In the genomic region with DNA sequence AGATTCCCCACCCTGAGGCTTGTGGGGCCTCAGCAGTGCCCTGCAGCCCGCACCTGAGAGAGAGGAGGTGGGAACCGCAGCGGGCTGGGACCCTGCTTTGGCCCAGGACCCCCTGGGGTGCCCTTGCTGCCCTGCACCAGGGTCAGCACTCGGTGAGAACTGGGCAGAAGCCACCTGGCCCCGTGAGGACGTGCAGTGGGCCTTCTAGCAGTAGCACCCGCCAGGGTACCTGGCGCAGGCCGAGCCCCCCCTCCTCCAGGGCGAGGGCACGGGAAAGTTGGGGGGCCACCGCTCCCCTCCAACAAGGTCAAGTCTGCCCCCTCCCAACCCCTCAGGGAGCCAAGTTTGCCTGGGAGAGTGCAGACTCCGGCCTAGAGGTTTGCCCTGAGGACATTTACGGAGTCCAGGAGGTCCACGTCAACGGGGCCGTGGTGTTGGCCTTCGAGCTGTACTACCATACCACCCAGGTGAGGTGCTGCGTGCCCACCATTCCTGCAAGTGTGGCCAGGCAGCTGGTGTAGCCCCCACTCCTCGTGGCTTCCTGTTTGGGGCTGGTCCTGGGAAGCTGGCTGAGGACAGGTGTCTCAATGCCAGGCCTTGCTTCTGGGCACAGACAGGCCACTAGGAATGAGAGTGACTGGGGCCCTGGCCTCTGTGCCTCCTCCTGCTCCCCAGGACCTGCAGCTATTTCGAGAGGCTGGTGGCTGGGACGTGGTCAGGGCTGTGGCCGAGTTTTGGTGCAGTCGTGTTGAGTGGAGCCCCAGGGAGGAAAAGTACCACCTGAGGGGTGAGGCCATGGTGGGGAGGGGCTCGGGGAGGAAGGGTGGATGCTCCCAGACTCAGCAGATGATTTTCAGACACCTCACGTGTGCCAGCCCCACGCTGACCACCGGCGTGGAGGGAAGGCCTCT, we compare ENCODE assay signal across 17 cellular contexts. TPM values are rescaled to one million over a fixed set of nuclear protein-coding genes. Genes with fewer than 3 reads are reported as not detected.
DNase-seq lines count a peak whose midpoint lies in the region; ATAC-seq and TF ChIP-seq lines count a peak whose summit lies in the region.
"Had no signal": no experiment of that assay in that cellular context is flagged by ENCODE, and none has a peak within 500 bp of the region (broad histone marks: within the 10 kb centered on the region; RNA-seq: fewer than 3 reads in every experiment).

No MANE protein-coding gene starts in this region.

- H3K36me3 Mint-ChIP-seq in glutamatergic neuron (ENCODE audit: unreplicated experiment), result no peaks in the 10 kb centered on the region

- H3K27me3 ChIP-seq in psoas muscle (ENCODE audit: insufficient read depth in 3 of 3, low read length in 2 of 3), result peaks cover 0 to 39% (median 10%) of the 10 kb centered on the region in 3 donors

- no peak overlapping the region for H3K27ac Mint-ChIP-seq in glutamatergic neuron (ENCODE audit: unreplicated experiment)

- peaks cover 10% of the 10 kb centered on the region for H3K27me3 Mint-ChIP-seq in glutamatergic neuron (ENCODE audit: unreplicated experiment)
- H3K27me3 Mint-ChIP-seq: activated CD4-positive, alpha-beta memory T cell treated with anti-CD3 and anti-CD28 coated beads for 36 hours had no signal

- ATAC-seq in psoas muscle (no peak), GM19035 (IDR thresholded peaks at IDR 0.05; ENCODE audit: unreplicated experiment) (no peak)
- ATAC-seq: Panc1, SK-N-SH treated with all-trans-retinoic acid at 6 μM for 48 hours had no signal

- TF ChIP-seq CTCF in glutamatergic neuron (IDR thresholded peaks at IDR 0.05; ENCODE audit: partially characterized antibody, unreplicated experiment), result no peak
- TF ChIP-seq CTCF in psoas muscle (IDR thresholded peaks at IDR 0.05), result no peak

- H3K36me3 ChIP-seq in psoas muscle (ENCODE audit: insufficient read depth in 1 of 2, low read depth in 1 of 2), result no peaks in the 10 kb centered on the region

- H3K27ac ChIP-seq in psoas muscle, result no peak overlapping the region
- H3K27ac ChIP-seq: parathyroid adenoma, stomach had no signal

- H3K4me3 Mint-ChIP-seq in glutamatergic neuron (ENCODE audit: unreplicated experiment), result no peak overlapping the region
- H3K4me3 Mint-ChIP-seq: activated CD4-positive, alpha-beta memory T cell treated with anti-CD3 and anti-CD28 coated beads for 36 hours had no signal

- peaks cover 2% of the 10 kb centered on the region for H3K4me1 Mint-ChIP-seq in glutamatergic neuron (ENCODE audit: low read depth, unreplicated experiment)

- H3K9me3 Mint-ChIP-seq in glutamatergic neuron (ENCODE audit: unreplicated experiment), result peaks cover 2% of the 10 kb centered on the region
- H3K9me3 Mint-ChIP-seq: activated CD4-positive, alpha-beta memory T cell treated with anti-CD3 and anti-CD28 coated beads for 36 hours had no signal

- H3K4me3 ChIP-seq in psoas muscle, result no peak overlapping the region
- H3K4me3 ChIP-seq: stomach had no signal

- DNase-seq in activated effector memory CD4-positive, alpha-beta T cell treated with anti-CD3 and anti-CD28 coated beads, Interleukin-2, amount 50 U/mL, for 16 hours, result peak; percentile 61
- no peak for DNase-seq in activated effector memory CD4-positive, alpha-beta T cell treated with Interleukin-2 at 50 U/mL for 16 hours
- DNase-seq in glutamatergic neuron, result peak; percentile 10
- peak; percentile 11 to 46 for DNase-seq in psoas muscle
- DNase-seq in HPDE6-E6E7 (ENCODE audit: extremely low spot score), result no peak
- DNase-seq: activated CD4-positive, alpha-beta memory T cell treated with anti-CD3 and anti-CD28 coated beads for 36 hours; effector memory CD4-positive, alpha-beta T cell; hippocampal formation; KBM-7; NCI-H1105; NCI-H2171 treated with DMSO at 0.1 percent for 48 hours; stomach had no signal

- 87 to 91% (median 88%) methylated on average over 27 to 29 of the region's 29 CpGs for WGBS in psoas muscle, 3 donors

- no peaks in the 10 kb centered on the region for H3K9me3 ChIP-seq in psoas muscle
- H3K9me3 ChIP-seq: stomach had no signal

- intact Hi-C loops in psoas muscle (cut with DNase I), result no loop called here

- no peaks in the 10 kb centered on the region for H3K4me1 ChIP-seq in psoas muscle
- H3K4me1 ChIP-seq: parathyroid adenoma had no signal

RNA-seq across cellular contexts. Expression of gene PGGHG, which starts 3.5 kb away (rescaled TPM):
- total RNA-seq in glutamatergic neuron (ENCODE audit: unreplicated experiment), result 14.4 TPM
- total RNA-seq in psoas muscle, result 1 to 10 TPM; 2.9 to 5.1 (median 3.9) TPM
- polyA plus RNA-seq in psoas muscle, result 1 to 10 TPM; 2.7 to 8.6 (median 4.0) TPM

RNA-seq across cellular contexts. Expression of gene IFITM5, which starts 6.9 kb away (rescaled TPM):
- total RNA-seq in glutamatergic neuron (ENCODE audit: unreplicated experiment) (not detected), psoas muscle (not detected)
- polyA plus RNA-seq in psoas muscle, result not detected
- total RNA-seq: activated CD4-positive, alpha-beta memory T cell treated with anti-CD3 and anti-CD28 coated beads for 36 hours; urinary bladder had no signal
- polyA plus RNA-seq: stomach, urinary bladder had no signal

RNA-seq across cellular contexts. Expression of gene NLRP6, which starts 14.3 kb away (rescaled TPM):
- not detected for total RNA-seq in glutamatergic neuron (ENCODE audit: unreplicated experiment)
- total RNA-seq in psoas muscle, result under 1 TPM in 2 of 4 donors, not detected in 2; 0.10 to 0.17 TPM
- under 1 TPM in 2 of 3 donors, not detected in 1; 0.03 to 0.04 TPM for polyA plus RNA-seq in psoas muscle
- total RNA-seq: urinary bladder had no signal

RNA-seq across cellular contexts. Expression of gene IFITM2, which starts 15.2 kb away (rescaled TPM):
- total RNA-seq in glutamatergic neuron (ENCODE audit: unreplicated experiment), result 2.5 TPM
- 100 to 1,000 TPM; 131 to 161 (median 136) TPM for total RNA-seq in psoas muscle
- 100 to 1,000 TPM; 109 to 371 (median 181) TPM for polyA plus RNA-seq in psoas muscle

RNA-seq across cellular contexts. Expression of gene IFITM1, which starts 21.4 kb away (rescaled TPM):
- total RNA-seq in glutamatergic neuron (ENCODE audit: unreplicated experiment) (2.6 TPM), psoas muscle (100 to 1,000 TPM in 1 of 4 donors, 10 to 100 TPM in 3; 44.0 to 105 (median 71.3) TPM)
- polyA plus RNA-seq in psoas muscle, result 100 to 1,000 TPM in 1 of 3 donors, 10 to 100 TPM in 2; 39.7 to 107 (median 69.7) TPM

Comparison
In these comparisons a context has a peak if more than half of its experiments do, and no peak if none do; other contexts are left out.
1. DNase-seq: peak in activated effector memory CD4-positive, alpha-beta T cell treated with anti-CD3 and anti-CD28 coated beads, Interleukin-2, amount 50 U/mL, for 16 hours (single experiment), glutamatergic neuron (single experiment) and psoas muscle (2 of 2); none in activated effector memory CD4-positive, alpha-beta T cell treated with Interleukin-2 at 50 U/mL for 16 hours (single experiment) and HPDE6-E6E7 (single experiment).